8 cellular contexts compared by ENCODE assay signal in genomic region chr3:196837819-196838420, GRCh38. TPM values are rescaled to one million over a fixed set of nuclear protein-coding genes. Genes with fewer than 3 reads are reported as not detected.
A peak's percentile ranks its signal among the peaks of the same experiment; 100 is the strongest.
DNase-seq lines count a peak whose midpoint lies in the region; ATAC-seq and TF ChIP-seq lines count a peak whose summit lies in the region.

No MANE protein-coding gene starts in this region.

- H3K27ac ChIP-seq in RWPE2 (ENCODE audit: poor library complexity, severe bottlenecking) (no peak overlapping the region), prostate gland (no peak overlapping the region), vagina (no peak overlapping the region)

- TF ChIP-seq POLR2A in prostate gland (IDR thresholded peaks at IDR 0.05) (no peak), vagina (IDR thresholded peaks at IDR 0.05) (no peak)

- DNase-seq in GM12865 (ENCODE audit: low read depth) = peak; percentile 85
- DNase-seq in HuH-7 (ENCODE audit: low spot score) = peak; percentile 69
- DNase-seq in RWPE2 (ENCODE audit: low spot score) = no peak
- DNase-seq in activated T-helper 9 cell treated with anti-CD3 and anti-CD28 coated beads, Interleukin-2, amount 50 U/mL, for 16 hours (ENCODE audit: low read depth) = peak; percentile 52
- DNase-seq in glomerular visceral epithelial cell (ENCODE audit: extremely low spot score) = peak; percentile 22
- peak; percentile 39 for DNase-seq in prostate gland (ENCODE audit: low spot score)
- DNase-seq in vagina (ENCODE audit: extremely low spot score in 2 of 2) = no peak

- intact Hi-C loops in prostate gland (cut with DNase I) (loop anchor here (10.0 kb wide), 1 partner anchor 127 kb away; the partner anchor contains the start of gene PIGZ), vagina (cut with DNase I) (loop anchor here (10.0 kb wide), 1 partner anchor 127 kb away; the partner anchor contains the start of gene PIGZ)

- H3K4me3 ChIP-seq in GM12865 (ENCODE audit: low read depth, low read length) (no peak overlapping the region), RWPE2 (ENCODE audit: severe bottlenecking) (no peak overlapping the region), prostate gland (no peak overlapping the region), vagina (no peak overlapping the region)

- 56% methylated on average over 3 of the region's 3 CpGs for WGBS in prostate gland

- peaks cover 2% of the 10 kb centered on the region for H3K9me3 ChIP-seq in RWPE2 (ENCODE audit: severe bottlenecking)
- H3K9me3 ChIP-seq in prostate gland = no peaks in the 10 kb centered on the region
- no peaks in the 10 kb centered on the region for H3K9me3 ChIP-seq in vagina

- no peaks in the 10 kb centered on the region for H3K4me1 ChIP-seq in RWPE2 (ENCODE audit: insufficient read depth, poor library complexity, severe bottlenecking)
- no peaks in the 10 kb centered on the region for H3K4me1 ChIP-seq in prostate gland (replicated peaks)
- no peaks in the 10 kb centered on the region for H3K4me1 ChIP-seq in vagina

- H3K36me3 ChIP-seq in RWPE2 (ENCODE audit: low read depth) (no peaks in the 10 kb centered on the region), prostate gland (no peaks in the 10 kb centered on the region), vagina (no peaks in the 10 kb centered on the region)

- ATAC-seq in RWPE2 (ENCODE audit: low read depth) (peak; percentile 57; the same call in 2 of the 3 replicates), HG03378 (IDR thresholded peaks at IDR 0.05; ENCODE audit: unreplicated experiment) (no peak)

- TF ChIP-seq CTCF in GM12865 (IDR thresholded peaks at IDR 0.05; ENCODE audit: insufficient read depth, low read depth, low read length, missing control alignments) (peak; percentile 92), RWPE2 (IDR thresholded peaks at IDR 0.05; ENCODE audit: poor library complexity, severe bottlenecking) (peak; percentile 65), prostate gland (IDR thresholded peaks at IDR 0.05) (peak in 3 of 4 experiments; percentile 54 to 65 (median 55)), vagina (IDR thresholded peaks at IDR 0.05) (peak; percentile 25 to 54 (median 41))

- no peaks in the 10 kb centered on the region for H3K27me3 ChIP-seq in RWPE2 (ENCODE audit: insufficient read depth, poor library complexity, severe bottlenecking)
- H3K27me3 ChIP-seq in prostate gland (replicated peaks; ENCODE audit: insufficient read depth) = no peaks in the 10 kb centered on the region
- H3K27me3 ChIP-seq in vagina = no peaks in the 10 kb centered on the region

RNA-seq across cellular contexts. Expression of gene SENP5, which starts 29.8 kb away (rescaled TPM):
- total RNA-seq in prostate gland (10 to 100 TPM; 28.3 to 62.9 TPM), vagina (50.6 TPM)

Comparison
In these comparisons a context has a peak if more than half of its experiments do, and no peak if none do; other contexts are left out.
1. DNase-seq: peak in GM12865 (single experiment), HuH-7 (single experiment), activated T-helper 9 cell treated with anti-CD3 and anti-CD28 coated beads, Interleukin-2, amount 50 U/mL, for 16 hours (single experiment), glomerular visceral epithelial cell (single experiment) and prostate gland (single experiment); none in RWPE2 (single experiment) and vagina (0 of 2).
2. CTCF ChIP-seq: peak in every context shown above with its lines; median percentile 92 in GM12865; 65 in RWPE2; 55 in prostate gland; 41 in vagina.